In the genomic region with DNA sequence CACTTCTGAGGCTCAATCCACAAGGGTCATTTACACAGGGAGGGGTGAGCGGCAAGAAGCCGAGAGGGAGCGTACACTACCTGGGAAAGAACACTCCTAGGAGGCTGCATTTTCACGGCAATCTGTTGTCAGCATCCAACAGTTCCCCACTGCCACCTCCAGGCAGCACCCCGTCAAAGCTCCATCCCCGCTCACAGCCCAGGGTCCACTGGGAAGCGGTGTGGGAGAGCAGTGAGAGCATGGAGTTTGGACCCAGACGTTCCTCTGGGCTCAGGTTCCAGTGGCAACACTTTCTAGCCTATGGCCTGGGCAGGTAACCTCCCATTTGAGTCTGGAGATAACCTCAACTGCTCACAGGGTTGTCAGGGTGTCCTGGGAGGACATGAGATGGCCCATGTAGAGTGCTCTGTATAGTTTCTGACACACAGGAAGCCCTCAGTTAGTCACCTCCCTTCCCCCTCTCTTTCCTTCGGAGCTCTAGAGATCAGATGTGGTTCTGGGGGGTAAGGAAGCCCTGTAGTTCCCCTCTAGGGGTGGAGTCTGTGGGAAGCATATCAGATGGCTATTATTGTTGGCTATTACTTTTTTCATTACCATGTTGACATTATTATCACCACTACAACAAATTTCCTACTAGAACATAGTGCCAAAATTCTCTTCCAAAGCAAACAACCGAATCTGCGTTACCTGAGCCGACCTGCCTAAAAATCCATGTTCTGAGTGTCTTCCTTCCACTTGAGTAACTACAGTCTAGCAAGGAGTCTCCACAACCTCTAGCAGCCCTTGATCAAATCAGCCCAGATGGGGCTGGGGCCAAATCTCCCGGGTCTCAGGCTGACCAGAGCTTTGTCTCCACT, we compare ENCODE assay signal across 1 cellular context.
TF ChIP-seq lines count a peak whose summit lies in the region.

No MANE protein-coding gene starts in this region.

TF ChIP-seq in HepG2, 621 proteins besides CTCF, POLR2A, EP300 and RAD21 (continued from another document and continues in another):
- TF ChIP-seq ZFP1 (CRISPR knock-in tag; IDR thresholded peaks at IDR 0.05) (no peak), ZC3H4 (CRISPR knock-in tag; IDR thresholded peaks at IDR 0.05; ENCODE audit: borderline replicate concordance) (no peak), ZKSCAN1 (IDR thresholded peaks at IDR 0.05; ENCODE audit: low read length) (no peak), MLLT10 (CRISPR knock-in tag; IDR thresholded peaks at IDR 0.05) (no peak), ZC3H13 (CRISPR knock-in tag; IDR thresholded peaks at IDR 0.05) (no peak), FOSL1 (CRISPR knock-in tag; IDR thresholded peaks at IDR 0.05; ENCODE audit: borderline replicate concordance) (no peak), SAP130 (CRISPR knock-in tag; IDR thresholded peaks at IDR 0.05; ENCODE audit: low read depth) (0 out of 2 replicates have a peak, but pooled peaks have one; percentile 25), ZBTB20 (CRISPR knock-in tag; IDR thresholded peaks at IDR 0.05; ENCODE audit: borderline replicate concordance, low read depth) (no peak), ZNF775 (CRISPR knock-in tag; IDR thresholded peaks at IDR 0.05; ENCODE audit: borderline replicate concordance) (no peak), KDM5B (CRISPR knock-in tag; IDR thresholded peaks at IDR 0.05; ENCODE audit: borderline replicate concordance) (no peak), SRY (CRISPR knock-in tag; IDR thresholded peaks at IDR 0.05) (no peak), THAP8 (CRISPR knock-in tag; IDR thresholded peaks at IDR 0.05; ENCODE audit: borderline replicate concordance) (no peak), ZNF251 (CRISPR knock-in tag; IDR thresholded peaks at IDR 0.05) (no peak), ZNF788 (CRISPR knock-in tag; IDR thresholded peaks at IDR 0.05; ENCODE audit: borderline replicate concordance) (no peak), NCOA1 (CRISPR knock-in tag; IDR thresholded peaks at IDR 0.05) (no peak), PPARG (CRISPR knock-in tag; conservative IDR thresholded peaks at IDR 0.05) (no peak), SP1 (IDR thresholded peaks at IDR 0.05) (no peak), SP1 (CRISPR knock-in tag; IDR thresholded peaks at IDR 0.05) (no peak), ZBTB21 (CRISPR knock-in tag; IDR thresholded peaks at IDR 0.05) (no peak), ASH2L (IDR thresholded peaks at IDR 0.05; ENCODE audit: insufficient read length, low read depth, low read length) (no peak), XRCC5 (optimal IDR thresholded peaks at IDR 0.05; ENCODE audit: low read length) (peak; percentile 41), MEIS2 (CRISPR knock-in tag; IDR thresholded peaks at IDR 0.05) (no peak), NFRKB (IDR thresholded peaks at IDR 0.05) (no peak), FOXO4 (CRISPR knock-in tag; conservative IDR thresholded peaks at IDR 0.05) (0 out of 2 replicates have a peak, but pooled peaks have one; percentile 73), ZNF816 (CRISPR knock-in tag; IDR thresholded peaks at IDR 0.05; ENCODE audit: borderline replicate concordance) (no peak), FLYWCH1 (CRISPR knock-in tag; IDR thresholded peaks at IDR 0.05) (no peak), ZNF784 (CRISPR knock-in tag; IDR thresholded peaks at IDR 0.05; ENCODE audit: borderline replicate concordance) (no peak), SKI (IDR thresholded peaks at IDR 0.05; ENCODE audit: partially characterized antibody) (no peak), ZNF432 (CRISPR knock-in tag; IDR thresholded peaks at IDR 0.05; ENCODE audit: borderline replicate concordance) (no peak), ZBTB33 (CRISPR knock-in tag; IDR thresholded peaks at IDR 0.05) (peak; percentile 90), PHF8 (CRISPR knock-in tag; IDR thresholded peaks at IDR 0.05) (no peak), ZFP91 (CRISPR knock-in tag; IDR thresholded peaks at IDR 0.05; ENCODE audit: borderline replicate concordance) (0 out of 2 replicates have a peak, but pooled peaks have one; percentile 13), ZNF451 (CRISPR knock-in tag; IDR thresholded peaks at IDR 0.05) (no peak)
- TF ChIP-seq, protein P1, sequence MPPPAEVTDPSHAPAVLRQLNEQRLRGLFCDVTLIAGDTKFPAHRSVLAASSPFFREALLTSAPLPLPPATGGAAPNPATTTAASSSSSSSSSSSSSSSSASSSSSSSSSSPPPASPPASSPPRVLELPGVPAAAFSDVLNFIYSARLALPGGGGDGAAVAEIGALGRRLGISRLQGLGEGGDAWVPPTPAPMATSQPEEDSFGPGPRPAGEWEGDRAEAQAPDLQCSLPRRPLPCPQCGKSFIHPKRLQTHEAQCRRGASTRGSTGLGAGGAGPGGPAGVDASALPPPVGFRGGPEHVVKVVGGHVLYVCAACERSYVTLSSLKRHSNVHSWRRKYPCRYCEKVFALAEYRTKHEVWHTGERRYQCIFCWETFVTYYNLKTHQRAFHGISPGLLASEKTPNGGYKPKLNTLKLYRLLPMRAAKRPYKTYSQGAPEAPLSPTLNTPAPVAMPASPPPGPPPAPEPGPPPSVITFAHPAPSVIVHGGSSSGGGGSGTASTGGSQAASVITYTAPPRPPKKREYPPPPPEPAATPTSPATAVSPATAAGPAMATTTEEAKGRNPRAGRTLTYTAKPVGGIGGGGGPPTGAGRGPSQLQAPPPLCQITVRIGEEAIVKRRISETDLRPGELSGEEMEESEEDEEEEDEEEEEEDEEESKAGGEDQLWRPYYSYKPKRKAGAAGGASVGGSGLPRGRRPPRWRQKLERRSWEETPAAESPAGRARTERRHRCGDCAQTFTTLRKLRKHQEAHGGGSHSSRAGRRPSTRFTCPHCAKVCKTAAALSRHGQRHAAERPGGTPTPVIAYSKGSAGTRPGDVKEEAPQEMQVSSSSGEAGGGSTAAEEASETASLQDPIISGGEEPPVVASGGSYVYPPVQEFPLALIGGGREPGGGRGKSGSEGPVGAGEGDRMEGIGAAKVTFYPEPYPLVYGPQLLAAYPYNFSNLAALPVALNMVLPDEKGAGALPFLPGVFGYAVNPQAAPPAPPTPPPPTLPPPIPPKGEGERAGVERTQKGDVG (CRISPR knock-in tag; IDR thresholded peaks at IDR 0.05; ENCODE audit: borderline replicate concordance), result peak; percentile 2; the same call in 1 of the 2 replicates
- TF ChIP-seq, protein P2, sequence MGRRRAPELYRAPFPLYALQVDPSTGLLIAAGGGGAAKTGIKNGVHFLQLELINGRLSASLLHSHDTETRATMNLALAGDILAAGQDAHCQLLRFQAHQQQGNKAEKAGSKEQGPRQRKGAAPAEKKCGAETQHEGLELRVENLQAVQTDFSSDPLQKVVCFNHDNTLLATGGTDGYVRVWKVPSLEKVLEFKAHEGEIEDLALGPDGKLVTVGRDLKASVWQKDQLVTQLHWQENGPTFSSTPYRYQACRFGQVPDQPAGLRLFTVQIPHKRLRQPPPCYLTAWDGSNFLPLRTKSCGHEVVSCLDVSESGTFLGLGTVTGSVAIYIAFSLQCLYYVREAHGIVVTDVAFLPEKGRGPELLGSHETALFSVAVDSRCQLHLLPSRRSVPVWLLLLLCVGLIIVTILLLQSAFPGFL (CRISPR knock-in tag; IDR thresholded peaks at IDR 0.05), result no peak
- TF ChIP-seq, protein P3, sequence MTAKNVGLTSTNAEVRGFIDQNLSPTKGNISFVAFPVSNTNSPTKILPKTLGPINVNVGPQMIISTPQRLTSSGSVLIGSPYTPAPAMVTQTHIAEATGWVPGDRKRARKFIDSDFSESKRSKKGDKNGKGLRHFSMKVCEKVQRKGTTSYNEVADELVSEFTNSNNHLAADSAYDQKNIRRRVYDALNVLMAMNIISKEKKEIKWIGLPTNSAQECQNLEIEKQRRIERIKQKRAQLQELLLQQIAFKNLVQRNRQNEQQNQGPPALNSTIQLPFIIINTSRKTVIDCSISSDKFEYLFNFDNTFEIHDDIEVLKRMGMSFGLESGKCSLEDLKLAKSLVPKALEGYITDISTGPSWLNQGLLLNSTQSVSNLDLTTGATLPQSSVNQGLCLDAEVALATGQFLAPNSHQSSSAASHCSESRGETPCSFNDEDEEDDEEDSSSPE (CRISPR knock-in tag; IDR thresholded peaks at IDR 0.05), result no peak
- TF ChIP-seq, protein P4, sequence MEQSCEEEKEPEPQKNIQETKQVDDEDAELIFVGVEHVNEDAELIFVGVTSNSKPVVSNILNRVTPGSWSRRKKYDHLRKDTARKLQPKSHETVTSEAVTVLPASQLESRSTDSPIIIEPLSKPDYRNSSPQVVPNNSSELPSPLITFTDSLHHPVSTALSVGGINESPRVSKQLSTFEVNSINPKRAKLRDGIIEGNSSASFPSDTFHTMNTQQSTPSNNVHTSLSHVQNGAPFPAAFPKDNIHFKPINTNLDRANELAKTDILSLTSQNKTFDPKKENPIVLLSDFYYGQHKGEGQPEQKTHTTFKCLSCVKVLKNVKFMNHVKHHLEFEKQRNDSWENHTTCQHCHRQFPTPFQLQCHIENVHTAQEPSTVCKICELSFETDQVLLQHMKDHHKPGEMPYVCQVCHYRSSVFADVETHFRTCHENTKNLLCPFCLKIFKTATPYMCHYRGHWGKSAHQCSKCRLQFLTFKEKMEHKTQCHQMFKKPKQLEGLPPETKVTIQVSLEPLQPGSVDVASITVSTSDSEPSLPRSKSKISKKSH (CRISPR knock-in tag; IDR thresholded peaks at IDR 0.05; ENCODE audit: borderline replicate concordance), result no peak
- TF ChIP-seq, protein P5, sequence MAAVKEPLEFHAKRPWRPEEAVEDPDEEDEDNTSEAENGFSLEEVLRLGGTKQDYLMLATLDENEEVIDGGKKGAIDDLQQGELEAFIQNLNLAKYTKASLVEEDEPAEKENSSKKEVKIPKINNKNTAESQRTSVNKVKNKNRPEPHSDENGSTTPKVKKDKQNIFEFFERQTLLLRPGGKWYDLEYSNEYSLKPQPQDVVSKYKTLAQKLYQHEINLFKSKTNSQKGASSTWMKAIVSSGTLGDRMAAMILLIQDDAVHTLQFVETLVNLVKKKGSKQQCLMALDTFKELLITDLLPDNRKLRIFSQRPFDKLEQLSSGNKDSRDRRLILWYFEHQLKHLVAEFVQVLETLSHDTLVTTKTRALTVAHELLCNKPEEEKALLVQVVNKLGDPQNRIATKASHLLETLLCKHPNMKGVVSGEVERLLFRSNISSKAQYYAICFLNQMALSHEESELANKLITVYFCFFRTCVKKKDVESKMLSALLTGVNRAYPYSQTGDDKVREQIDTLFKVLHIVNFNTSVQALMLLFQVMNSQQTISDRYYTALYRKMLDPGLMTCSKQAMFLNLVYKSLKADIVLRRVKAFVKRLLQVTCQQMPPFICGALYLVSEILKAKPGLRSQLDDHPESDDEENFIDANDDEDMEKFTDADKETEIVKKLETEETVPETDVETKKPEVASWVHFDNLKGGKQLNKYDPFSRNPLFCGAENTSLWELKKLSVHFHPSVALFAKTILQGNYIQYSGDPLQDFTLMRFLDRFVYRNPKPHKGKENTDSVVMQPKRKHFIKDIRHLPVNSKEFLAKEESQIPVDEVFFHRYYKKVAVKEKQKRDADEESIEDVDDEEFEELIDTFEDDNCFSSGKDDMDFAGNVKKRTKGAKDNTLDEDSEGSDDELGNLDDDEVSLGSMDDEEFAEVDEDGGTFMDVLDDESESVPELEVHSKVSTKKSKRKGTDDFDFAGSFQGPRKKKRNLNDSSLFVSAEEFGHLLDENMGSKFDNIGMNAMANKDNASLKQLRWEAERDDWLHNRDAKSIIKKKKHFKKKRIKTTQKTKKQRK (IDR thresholded peaks at IDR 0.05; ENCODE audit: low read length), result no peak
- TF ChIP-seq, protein P6, sequence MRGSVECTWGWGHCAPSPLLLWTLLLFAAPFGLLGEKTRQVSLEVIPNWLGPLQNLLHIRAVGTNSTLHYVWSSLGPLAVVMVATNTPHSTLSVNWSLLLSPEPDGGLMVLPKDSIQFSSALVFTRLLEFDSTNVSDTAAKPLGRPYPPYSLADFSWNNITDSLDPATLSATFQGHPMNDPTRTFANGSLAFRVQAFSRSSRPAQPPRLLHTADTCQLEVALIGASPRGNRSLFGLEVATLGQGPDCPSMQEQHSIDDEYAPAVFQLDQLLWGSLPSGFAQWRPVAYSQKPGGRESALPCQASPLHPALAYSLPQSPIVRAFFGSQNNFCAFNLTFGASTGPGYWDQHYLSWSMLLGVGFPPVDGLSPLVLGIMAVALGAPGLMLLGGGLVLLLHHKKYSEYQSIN (CRISPR knock-in tag; IDR thresholded peaks at IDR 0.05; ENCODE audit: borderline replicate concordance), result no peak
